10 cellular contexts compared by ENCODE assay signal in the genomic region with DNA sequence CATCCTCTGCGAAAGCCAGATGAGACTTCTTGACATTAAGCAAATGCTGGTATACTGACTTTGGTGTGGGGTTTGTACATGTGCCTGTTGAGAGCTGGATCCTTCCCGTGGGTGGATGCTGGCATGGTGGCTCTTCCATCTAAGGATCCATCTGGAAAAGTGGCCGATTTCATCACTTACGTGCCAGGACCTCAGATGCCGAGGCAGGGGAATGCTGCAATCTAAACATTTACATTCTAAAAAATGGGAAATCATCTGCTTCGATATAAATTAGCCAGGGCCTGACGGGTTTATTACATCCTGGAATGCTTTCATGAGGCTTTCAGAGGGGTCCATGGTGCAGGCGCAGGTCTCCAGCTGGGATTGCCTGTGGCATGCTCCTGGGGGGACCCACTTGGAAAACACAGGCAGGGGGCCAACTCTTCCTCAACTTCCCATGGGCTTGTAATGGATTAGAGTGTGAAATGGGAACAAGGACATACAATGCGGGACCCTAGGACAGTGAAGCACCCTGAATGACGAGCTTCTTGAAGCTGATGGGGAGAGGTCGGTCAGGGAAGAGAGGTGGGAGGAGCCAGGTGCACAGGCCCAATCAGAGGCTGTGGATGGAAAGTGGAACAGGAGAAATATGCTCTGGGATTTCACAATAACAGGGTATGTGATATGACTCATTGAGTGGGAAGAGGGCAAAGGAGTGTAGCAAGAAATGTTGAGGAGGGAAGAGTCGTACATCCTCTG.
DNase-seq lines count a peak whose midpoint lies in the region; ATAC-seq and TF ChIP-seq lines count a peak whose summit lies in the region.
"Had no signal": no experiment of that assay in that cellular context is flagged by ENCODE, and none has a peak within 500 bp of the region (broad histone marks: within the 10 kb centered on the region; RNA-seq: fewer than 3 reads in every experiment).

No MANE protein-coding gene starts in this region.

- H3K27me3 Mint-ChIP-seq in GM23338 (ENCODE audit: insufficient read depth, low read depth, poor library complexity): peaks cover 12% of the 10 kb centered on the region

- DNase-seq in GM23338 (ENCODE audit: low spot score) (no peak), RPMI7951 (ENCODE audit: low read depth) (peak; percentile 84), fibroblast of pulmonary artery (ENCODE audit: low read depth) (peak; percentile 77), NCI-H526 (lab: John Stamatoyannopoulos, UW) (no peak), foreskin melanocyte (no peak), occipital lobe (lab: John Stamatoyannopoulos, UW) (no peak)
- DNase-seq: T-cell had no signal

- no peak overlapping the region for H3K4me3 Mint-ChIP-seq in GM23338
- H3K4me3 Mint-ChIP-seq: T-cell had no signal

- H3K27ac ChIP-seq in GM23338 (ENCODE audit: low read depth): no peak overlapping the region
- H3K27ac ChIP-seq: body of pancreas had no signal

- no peaks in the 10 kb centered on the region for H3K79me2 ChIP-seq in GM23338 (replicated peaks; ENCODE audit: insufficient read depth)

- no peaks in the 10 kb centered on the region for H3K36me3 Mint-ChIP-seq in GM23338 (ENCODE audit: low read depth)
- H3K36me3 Mint-ChIP-seq: T-cell had no signal

- H3K9ac ChIP-seq in skeletal muscle satellite cell (ENCODE audit: low read depth, low read length): no peak overlapping the region

- H3K4me1 ChIP-seq in GM23338 (ENCODE audit: insufficient read depth) (no peaks in the 10 kb centered on the region), skeletal muscle satellite cell (ENCODE audit: control insufficient read depth, insufficient read depth, low read length) (peaks cover 36% of the 10 kb centered on the region)
- H3K4me1 ChIP-seq: body of pancreas had no signal

- H3K36me3 ChIP-seq in GM23338 (ENCODE audit: insufficient read depth) (no peaks in the 10 kb centered on the region), skeletal muscle satellite cell (ENCODE audit: insufficient read depth, low read length) (no peaks in the 10 kb centered on the region)

- ATAC-seq in GM23338 (peak; percentile 28; the same call in 1 of the 3 replicates), HG03196 (IDR thresholded peaks at IDR 0.05; ENCODE audit: unreplicated experiment) (no peak)
- ATAC-seq: body of pancreas, T-cell had no signal

- no peaks in the 10 kb centered on the region for H3K4me1 Mint-ChIP-seq in GM23338
- H3K4me1 Mint-ChIP-seq: T-cell had no signal

- TF ChIP-seq CTCF in GM23338 (conservative IDR thresholded peaks at IDR 0.05; ENCODE audit: low read depth in 2 of 2) (no peak), fibroblast of pulmonary artery (IDR thresholded peaks at IDR 0.05; ENCODE audit: low read length, missing control alignments) (no peak)

- no peak overlapping the region for H3K27ac Mint-ChIP-seq in GM23338
- H3K27ac Mint-ChIP-seq: T-cell had no signal

- no peaks in the 10 kb centered on the region for H4K20me1 ChIP-seq in GM23338 (replicated peaks; ENCODE audit: insufficient read depth)

- no peak overlapping the region for H2AFZ ChIP-seq in GM23338

- H3K4me3 ChIP-seq in GM23338: no peak overlapping the region
- no peak overlapping the region for H3K4me3 ChIP-seq in fibroblast of pulmonary artery (replicated peaks; ENCODE audit: low read depth, low read length)
- H3K4me3 ChIP-seq in skeletal muscle satellite cell (ENCODE audit: low read length): peak overlapping the region; percentile 54
- H3K4me3 ChIP-seq: body of pancreas had no signal

- no peaks in the 10 kb centered on the region for H3K9me2 ChIP-seq in GM23338 (ENCODE audit: insufficient read depth)

- H3K9me3 Mint-ChIP-seq in GM23338: no peaks in the 10 kb centered on the region
- H3K9me3 Mint-ChIP-seq: T-cell had no signal

- H3K27me3 ChIP-seq in GM23338 (ENCODE audit: insufficient read depth): no peaks in the 10 kb centered on the region
- H3K27me3 ChIP-seq in skeletal muscle satellite cell (ENCODE audit: control insufficient read depth, insufficient read depth, low read length): no peaks in the 10 kb centered on the region
- H3K27me3 ChIP-seq: body of pancreas had no signal

- no peak overlapping the region for H3K4me2 ChIP-seq in GM23338
- peak overlapping the region; percentile 71 for H3K4me2 ChIP-seq in skeletal muscle satellite cell (ENCODE audit: low read length)

- H3K9me3 ChIP-seq in skeletal muscle satellite cell (replicated peaks; ENCODE audit: low read length): no peaks in the 10 kb centered on the region
- H3K9me3 ChIP-seq: body of pancreas had no signal

- no peaks in the 10 kb centered on the region for H3F3A ChIP-seq in GM23338 (replicated peaks; ENCODE audit: low read depth)

TF ChIP-seq in GM23338, 12 proteins besides CTCF, POLR2A, EP300 and RAD21:
- TF ChIP-seq POLR2AphosphoS5 (IDR thresholded peaks at IDR 0.05; ENCODE audit: low read depth): no peak
- no peak for TF ChIP-seq ZNF331 (CRISPR knock-in tag; IDR thresholded peaks at IDR 0.05; ENCODE audit: low read depth)
- TF ChIP-seq ETS1 (IDR thresholded peaks at IDR 0.05): no peak
- TF ChIP-seq, protein P1, sequence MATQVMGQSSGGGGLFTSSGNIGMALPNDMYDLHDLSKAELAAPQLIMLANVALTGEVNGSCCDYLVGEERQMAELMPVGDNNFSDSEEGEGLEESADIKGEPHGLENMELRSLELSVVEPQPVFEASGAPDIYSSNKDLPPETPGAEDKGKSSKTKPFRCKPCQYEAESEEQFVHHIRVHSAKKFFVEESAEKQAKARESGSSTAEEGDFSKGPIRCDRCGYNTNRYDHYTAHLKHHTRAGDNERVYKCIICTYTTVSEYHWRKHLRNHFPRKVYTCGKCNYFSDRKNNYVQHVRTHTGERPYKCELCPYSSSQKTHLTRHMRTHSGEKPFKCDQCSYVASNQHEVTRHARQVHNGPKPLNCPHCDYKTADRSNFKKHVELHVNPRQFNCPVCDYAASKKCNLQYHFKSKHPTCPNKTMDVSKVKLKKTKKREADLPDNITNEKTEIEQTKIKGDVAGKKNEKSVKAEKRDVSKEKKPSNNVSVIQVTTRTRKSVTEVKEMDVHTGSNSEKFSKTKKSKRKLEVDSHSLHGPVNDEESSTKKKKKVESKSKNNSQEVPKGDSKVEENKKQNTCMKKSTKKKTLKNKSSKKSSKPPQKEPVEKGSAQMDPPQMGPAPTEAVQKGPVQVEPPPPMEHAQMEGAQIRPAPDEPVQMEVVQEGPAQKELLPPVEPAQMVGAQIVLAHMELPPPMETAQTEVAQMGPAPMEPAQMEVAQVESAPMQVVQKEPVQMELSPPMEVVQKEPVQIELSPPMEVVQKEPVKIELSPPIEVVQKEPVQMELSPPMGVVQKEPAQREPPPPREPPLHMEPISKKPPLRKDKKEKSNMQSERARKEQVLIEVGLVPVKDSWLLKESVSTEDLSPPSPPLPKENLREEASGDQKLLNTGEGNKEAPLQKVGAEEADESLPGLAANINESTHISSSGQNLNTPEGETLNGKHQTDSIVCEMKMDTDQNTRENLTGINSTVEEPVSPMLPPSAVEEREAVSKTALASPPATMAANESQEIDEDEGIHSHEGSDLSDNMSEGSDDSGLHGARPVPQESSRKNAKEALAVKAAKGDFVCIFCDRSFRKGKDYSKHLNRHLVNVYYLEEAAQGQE (IDR thresholded peaks at IDR 0.05; ENCODE audit: unreplicated experiment): no peak
- TF ChIP-seq EZH2 (IDR thresholded peaks at IDR 0.05; ENCODE audit: low read depth, unreplicated experiment): no peak
- TF ChIP-seq CREB1 (CRISPR knock-in tag; IDR thresholded peaks at IDR 0.05; ENCODE audit: low read depth): no peak
- TF ChIP-seq JUNB (IDR thresholded peaks at IDR 0.05; ENCODE audit: unreplicated experiment): no peak
- no peak for TF ChIP-seq EZH2phosphoT487 (IDR thresholded peaks at IDR 0.05; ENCODE audit: unreplicated experiment)
- no peak for TF ChIP-seq NANOG (IDR thresholded peaks at IDR 0.05; ENCODE audit: borderline replicate concordance)
- no peak for TF ChIP-seq ZNF114 (CRISPR knock-in tag; IDR thresholded peaks at IDR 0.05)
- TF ChIP-seq STAT1 (IDR thresholded peaks at IDR 0.05; ENCODE audit: unreplicated experiment): no peak

Comparison
In these comparisons a context has a peak if more than half of its experiments do, and no peak if none do; other contexts are left out.
1. DNase-seq: peak in RPMI7951 (single experiment) and fibroblast of pulmonary artery (single experiment); none in GM23338 (single experiment), NCI-H526 (0 of 2), foreskin melanocyte (single experiment) and occipital lobe (single experiment).